8 cellular contexts compared by ENCODE assay signal in the genomic region with DNA sequence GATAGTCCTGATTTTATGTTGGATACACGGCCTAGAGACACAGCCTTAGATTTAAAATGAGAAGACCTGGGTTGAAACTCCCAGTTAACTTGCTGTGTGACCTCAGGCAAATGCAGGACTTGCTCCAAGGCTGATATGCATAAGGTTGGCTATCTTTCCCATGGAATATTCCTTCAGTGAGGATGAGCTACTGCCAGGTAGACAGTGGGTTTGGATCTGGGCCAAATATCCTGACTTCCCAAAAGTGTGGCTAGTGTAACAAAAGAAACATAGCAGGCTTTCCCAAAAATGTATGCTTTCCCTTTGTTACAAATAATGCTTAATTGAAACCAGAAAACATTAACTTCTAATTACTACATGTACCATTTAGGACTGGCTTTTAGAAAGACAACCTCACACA. TPM values are rescaled to one million over a fixed set of nuclear protein-coding genes. Genes with fewer than 3 reads are reported as not detected.
DNase-seq lines count a peak whose midpoint lies in the region; ATAC-seq and TF ChIP-seq lines count a peak whose summit lies in the region.

No MANE protein-coding gene starts in this region.

- no peak for TF ChIP-seq POLR2A in esophagus muscularis mucosa (IDR thresholded peaks at IDR 0.05; ENCODE audit: low read depth)

- no peaks in the 10 kb centered on the region for H3K27me3 ChIP-seq in esophagus muscularis mucosa
- no peaks in the 10 kb centered on the region for H3K27me3 ChIP-seq in psoas muscle (ENCODE audit: insufficient read depth in 3 of 3, low read length in 2 of 3)

- H3K36me3 ChIP-seq in esophagus muscularis mucosa, result peaks cover 0 to 6% (median 5%) of the 10 kb centered on the region in 4 donors
- H3K36me3 ChIP-seq in psoas muscle (ENCODE audit: insufficient read depth in 1 of 2, low read depth in 1 of 2), result peaks cover 0 to 9% of the 10 kb centered on the region in 2 donors

- H3K9me3 ChIP-seq in esophagus muscularis mucosa, result no peaks in the 10 kb centered on the region
- no peaks in the 10 kb centered on the region for H3K9me3 ChIP-seq in psoas muscle

- intact Hi-C loops in esophagus muscularis mucosa (cut with DNase I) (no loop called here), psoas muscle (cut with DNase I) (loop anchor here (5.0 to 10.0 kb wide), 2 partner anchors 233 to 284 kb away; a partner anchor contains a TSS)

- TF ChIP-seq CTCF in esophagus muscularis mucosa (IDR thresholded peaks at IDR 0.05) (no peak), psoas muscle (IDR thresholded peaks at IDR 0.05) (no peak)

- H3K4me3 ChIP-seq in esophagus muscularis mucosa (peak overlapping the region; percentile 78 to 93 (median 87)), psoas muscle (peak overlapping the region; percentile 91)

- H3K27ac ChIP-seq in esophagus muscularis mucosa (replicated peaks in 1 of 4) (peak overlapping the region; percentile 92 to 98 (median 95)), psoas muscle (peak overlapping the region; percentile 95)

- 18% methylated on average over 1 of the region's 1 CpG for WGBS in esophagus muscularis mucosa
- 26 to 36% (median 32%) methylated on average over 1 of the region's 1 CpG for WGBS in psoas muscle, 3 donors

- DNase-seq in RKO (ENCODE audit: low spot score), result peak; percentile 30
- no peak for DNase-seq in esophagus muscularis mucosa (ENCODE audit: extremely low spot score)
- DNase-seq in psoas muscle, result no peak
- no peak for DNase-seq in stimulated activated naive CD4-positive, alpha-beta T cell (lab: John Stamatoyannopoulos, UW)
- no peak for DNase-seq in GF-D8 (lab: John Stamatoyannopoulos, UW)
- DNase-seq in Ammon's horn (ENCODE audit: low spot score), result no peak

- peaks cover 25 to 45% (median 39%) of the 10 kb centered on the region in 4 donors for H3K4me1 ChIP-seq in esophagus muscularis mucosa
- peaks cover 29% of the 10 kb centered on the region for H3K4me1 ChIP-seq in psoas muscle

- ATAC-seq in GM18502 (IDR thresholded peaks at IDR 0.05; ENCODE audit: poor library complexity, unreplicated experiment), result peak; percentile 2
- peak in 2 of 4 donors; percentile 5 to 16 for ATAC-seq in psoas muscle
- no peak for ATAC-seq in HG03108 (IDR thresholded peaks at IDR 0.05; ENCODE audit: unreplicated experiment)

- TF ChIP-seq EP300 in esophagus muscularis mucosa (IDR thresholded peaks at IDR 0.05), result no peak

RNA-seq across cellular contexts. Expression of a gene that starts 0.7 kb away (rescaled TPM):
- 10 to 100 TPM; 21.2 to 27.1 (median 22.9) TPM for total RNA-seq in esophagus muscularis mucosa
- total RNA-seq in psoas muscle, result 10 to 100 TPM in 3 of 4 donors, 1 to 10 TPM in 1; 9.0 to 17.6 (median 10.9) TPM
- 10 to 100 TPM in 1 of 3 donors, 1 to 10 TPM in 2; 5.2 to 12.8 (median 8.5) TPM for polyA plus RNA-seq in psoas muscle
